28 cellular contexts compared by ENCODE assay signal in genomic region chr3:126343675-126344074, GRCh38. TPM values are rescaled to one million over a fixed set of nuclear protein-coding genes. Genes with fewer than 3 reads are reported as not detected.
A peak's percentile ranks its signal among the peaks of the same experiment; 100 is the strongest.
DNase-seq lines count a peak whose midpoint lies in the region; ATAC-seq and TF ChIP-seq lines count a peak whose summit lies in the region.
"Had no signal": no experiment of that assay in that cellular context is flagged by ENCODE, and none has a peak within 500 bp of the region (broad histone marks: within the 10 kb centered on the region; RNA-seq: fewer than 3 reads in every experiment).

No MANE protein-coding gene starts in this region.

- peaks cover 5% of the 10 kb centered on the region for H3K4me1 ChIP-seq in A673 (ENCODE audit: insufficient read depth, low read length, poor library complexity, severe bottlenecking)
- H3K4me1 ChIP-seq in NT2/D1 (ENCODE audit: insufficient read depth, insufficient read length), result peaks cover 5% of the 10 kb centered on the region
- peaks cover 16% of the 10 kb centered on the region for H3K4me1 ChIP-seq in right cardiac atrium (ENCODE audit: control insufficient read depth, insufficient read depth, low read length)
- no peaks in the 10 kb centered on the region for H3K4me1 ChIP-seq in CD4-positive, alpha-beta memory T cell (ENCODE audit: insufficient read depth, low read length)
- H3K4me1 ChIP-seq in BE2C, result no peaks in the 10 kb centered on the region
- H3K4me1 ChIP-seq: SJCRH30, thyroid gland had no signal

- peaks cover 14% of the 10 kb centered on the region for H3K36me3 ChIP-seq in A673 (ENCODE audit: insufficient read depth, low read length, poor library complexity, severe bottlenecking)
- no peaks in the 10 kb centered on the region for H3K36me3 ChIP-seq in NT2/D1 (ENCODE audit: insufficient read depth, insufficient read length, low read length)
- H3K36me3 ChIP-seq in CD4-positive, alpha-beta memory T cell (ENCODE audit: insufficient read depth, low read length), result no peaks in the 10 kb centered on the region
- no peaks in the 10 kb centered on the region for H3K36me3 ChIP-seq in BE2C
- H3K36me3 ChIP-seq: SJCRH30, thyroid gland had no signal

- 94% methylated on average over 34 of the region's 34 CpGs for WGBS in right cardiac atrium

- H3K27ac ChIP-seq in A673 (ENCODE audit: low read depth, low read length, poor library complexity, severe bottlenecking) (peak overlapping the region; percentile 32), right cardiac atrium (ENCODE audit: low read length) (no peak overlapping the region)
- H3K27ac ChIP-seq in CD4-positive, alpha-beta memory T cell (ENCODE audit: low read depth, low read length), result no peak overlapping the region
- H3K27ac ChIP-seq: GM23248, KMS-11, SJCRH30, thyroid gland had no signal

- H3K27me3 Mint-ChIP-seq in CD4-positive, alpha-beta memory T cell, result peaks cover 2 to 4% of the 10 kb centered on the region in 2 donors

- H3K27me3 ChIP-seq in A673 (replicated peaks; ENCODE audit: insufficient read depth, low read depth, low read length, poor library complexity) (no peaks in the 10 kb centered on the region), NT2/D1 (ENCODE audit: insufficient read depth, insufficient read length) (no peaks in the 10 kb centered on the region), right cardiac atrium (ENCODE audit: control insufficient read depth, insufficient read depth) (no peaks in the 10 kb centered on the region), BE2C (no peaks in the 10 kb centered on the region)
- no peaks in the 10 kb centered on the region for H3K27me3 ChIP-seq in CD4-positive, alpha-beta memory T cell (ENCODE audit: insufficient read depth, low read length)
- H3K27me3 ChIP-seq: SJCRH30, thyroid gland had no signal

- POLR2A ChIA-PET in A673 (lab: Charles Lee; ENCODE audit: low non-redundant PET), result no interaction called here
- POLR2A ChIA-PET in CD4-positive, alpha-beta memory T cell (lab: Charles Lee; ENCODE audit: partially characterized antibody), result no interaction called here

- intact Hi-C loops in A673 (cut with micrococcal nuclease; ENCODE audit: unreplicated experiment), result no loop called here
- intact Hi-C loops in right cardiac atrium (cut with DNase I), result no loop called here
- intact Hi-C loops in sciatic nerve (cut with DNase I), result no loop called here
- intact Hi-C loops in CD4-positive, alpha-beta memory T cell (cut with micrococcal nuclease), result no loop called here

- no peak overlapping the region for H3K4me3 ChIP-seq in A673 (ENCODE audit: low read depth, low read length, poor library complexity, severe bottlenecking)
- no peak overlapping the region for H3K4me3 ChIP-seq in NT2/D1 (ENCODE audit: insufficient read length, low read depth)
- H3K4me3 ChIP-seq in right cardiac atrium (ENCODE audit: low read length), result no peak overlapping the region
- H3K4me3 ChIP-seq in CD4-positive, alpha-beta memory T cell (ENCODE audit: low read length in 2 of 2), result no peak overlapping the region
- H3K4me3 ChIP-seq in BE2C (ENCODE audit: low read depth, low read length), result no peak overlapping the region
- H3K4me3 ChIP-seq: GM12878, GM23248, SJCRH30, thyroid gland had no signal

- H3K4me3 Mint-ChIP-seq in CD4-positive, alpha-beta memory T cell, result no peak overlapping the region
- H3K4me3 Mint-ChIP-seq: activated naive CD4-positive, alpha-beta T cell treated with anti-CD3 and anti-CD28 coated beads, Interleukin-2, amount 10 ng/mL, durations not matched to agents 7 days and 5 days; activated T-cell treated with anti-CD3 and anti-CD28 coated beads, Interleukin-2, amount 50 U/mL, for 24 hours; CD8-positive, alpha-beta memory T cell; stimulated activated effector memory CD8-positive, alpha-beta T cell treated with anti-CD3 and anti-CD28 coated beads, Interleukin-12 subunit alpha, Interleukin-12 subunit beta, amount 100 ng/mL, for 72 hours; T-helper 17 cell had no signal

- no TSS peak for BruUV-seq in A673 (replicated peaks; lab: Mats Ljungman, UMichigan)

- peak overlapping the region; percentile 44 for H3K9ac ChIP-seq in NT2/D1 (ENCODE audit: insufficient read length, low read depth)
- H3K9ac ChIP-seq: GM23248, KMS-11 had no signal

- H3K36me3 Mint-ChIP-seq in CD4-positive, alpha-beta memory T cell, result no peaks in the 10 kb centered on the region
- H3K36me3 Mint-ChIP-seq: activated naive CD4-positive, alpha-beta T cell treated with anti-CD3 and anti-CD28 coated beads, Interleukin-2, amount 10 ng/mL, durations not matched to agents 7 days and 5 days; CD8-positive, alpha-beta memory T cell; stimulated activated effector memory CD8-positive, alpha-beta T cell treated with anti-CD3 and anti-CD28 coated beads, Interleukin-12 subunit alpha, Interleukin-12 subunit beta, amount 100 ng/mL, for 72 hours had no signal

- DNase-seq in A673 (ENCODE audit: low spot score), result no peak
- no peak for DNase-seq in NT2/D1 (ENCODE audit: low read depth, low spot score)
- DNase-seq in right cardiac atrium, result peak in 2 of 3 donors; percentile 56
- peak; percentile 49 for DNase-seq in sciatic nerve (ENCODE audit: low spot score)
- DNase-seq in CD4-positive, alpha-beta memory T cell, result no peak
- no peak for DNase-seq in NCI-H1694 (lab: John Stamatoyannopoulos, UW)
- DNase-seq in BE2C, result no peak
- DNase-seq: activated CD4-positive, alpha-beta T cell treated with anti-CD3 and anti-CD28 coated beads, Interleukin-2, amount 50 U/mL, for 48 hours; activated naive CD4-positive, alpha-beta T cell treated with anti-CD3 and anti-CD28 coated beads, Interleukin-2, amount 10 ng/mL, durations not matched to agents 7 days and 5 days; CD8-positive, alpha-beta memory T cell; DMS79; GM23248; MV-4-11; NCI-H187 treated with DMSO at 0.1 percent for 48 hours; NCI-H2227 treated with DMSO at 0.1 percent for 48 hours; NCI-H774; retina; thyroid gland had no signal

- CTCF ChIA-PET in A673 (lab: Charles Lee), result no interaction called here
- CTCF ChIA-PET in CD4-positive, alpha-beta memory T cell (lab: Charles Lee; ENCODE audit: partially characterized antibody), result no interaction called here

- H3K4me1 Mint-ChIP-seq in CD4-positive, alpha-beta memory T cell, result no peaks in the 10 kb centered on the region
- H3K4me1 Mint-ChIP-seq: activated naive CD4-positive, alpha-beta T cell treated with anti-CD3 and anti-CD28 coated beads, Interleukin-2, amount 10 ng/mL, durations not matched to agents 7 days and 5 days; CD8-positive, alpha-beta memory T cell; stimulated activated effector memory CD8-positive, alpha-beta T cell treated with anti-CD3 and anti-CD28 coated beads, Interleukin-12 subunit alpha, Interleukin-12 subunit beta, amount 100 ng/mL, for 72 hours; T-helper 17 cell had no signal

- TF ChIP-seq CTCF in A673 (conservative IDR thresholded peaks at IDR 0.05; ENCODE audit: low read depth, low read length), result no peak
- TF ChIP-seq CTCF in BE2C (IDR thresholded peaks at IDR 0.05; ENCODE audit: low read depth, low read length), result no peak

- ATAC-seq in right cardiac atrium (no peak), sciatic nerve (no peak), GM18498 (IDR thresholded peaks at IDR 0.05; ENCODE audit: unreplicated experiment) (no peak)
- ATAC-seq: GM12878; stimulated activated effector memory CD8-positive, alpha-beta T cell treated with anti-CD3 and anti-CD28 coated beads, Interleukin-12 subunit alpha, Interleukin-12 subunit beta, amount 100 ng/mL, for 72 hours; T-helper 17 cell had no signal

- peaks cover 0 to under 1% (median 0%) of the 10 kb centered on the region in 8 donors for H3K9me3 Mint-ChIP-seq in CD4-positive, alpha-beta memory T cell
- H3K9me3 Mint-ChIP-seq: activated naive CD4-positive, alpha-beta T cell treated with anti-CD3 and anti-CD28 coated beads, Interleukin-2, amount 10 ng/mL, durations not matched to agents 7 days and 5 days; activated T-cell treated with anti-CD3 and anti-CD28 coated beads, Interleukin-2, amount 50 U/mL, for 24 hours; stimulated activated effector memory CD8-positive, alpha-beta T cell treated with anti-CD3 and anti-CD28 coated beads, Interleukin-12 subunit alpha, Interleukin-12 subunit beta, amount 100 ng/mL, for 72 hours had no signal

- no peak overlapping the region for H3K27ac Mint-ChIP-seq in CD4-positive, alpha-beta memory T cell
- H3K27ac Mint-ChIP-seq: activated naive CD4-positive, alpha-beta T cell treated with anti-CD3 and anti-CD28 coated beads, Interleukin-2, amount 10 ng/mL, durations not matched to agents 7 days and 5 days; activated T-cell treated with anti-CD3 and anti-CD28 coated beads, Interleukin-2, amount 50 U/mL, for 24 hours; CD8-positive, alpha-beta memory T cell; stimulated activated effector memory CD8-positive, alpha-beta T cell treated with anti-CD3 and anti-CD28 coated beads, Interleukin-12 subunit alpha, Interleukin-12 subunit beta, amount 100 ng/mL, for 72 hours; T-helper 17 cell had no signal

- H3K9me3 ChIP-seq in A673 (ENCODE audit: low read depth, low read length, poor library complexity, severe bottlenecking), result no peaks in the 10 kb centered on the region
- no peaks in the 10 kb centered on the region for H3K9me3 ChIP-seq in NT2/D1 (ENCODE audit: insufficient read depth, low read length)
- H3K9me3 ChIP-seq in right cardiac atrium (ENCODE audit: control insufficient read depth, low read length), result no peaks in the 10 kb centered on the region
- H3K9me3 ChIP-seq in CD4-positive, alpha-beta memory T cell (ENCODE audit: control insufficient read depth in 1 of 2, low read length in 2 of 2), result no peaks in the 10 kb centered on the region
- no peaks in the 10 kb centered on the region for H3K9me3 ChIP-seq in BE2C
- H3K9me3 ChIP-seq: SJCRH30, thyroid gland had no signal

RNA-seq across cellular contexts. Expression of gene KLF15, which starts 13.5 kb away (rescaled TPM):
- total RNA-seq in A673 (2021), result 32.1 and 32.6 TPM in 2 replicates
- total RNA-seq in right cardiac atrium, result 10 to 100 TPM; 24.0 to 38.4 (median 31.1) TPM
- 36.2 TPM for polyA plus RNA-seq in right cardiac atrium
- 22.7 TPM for total RNA-seq in sciatic nerve
- under 1 TPM; 0.67 to 0.72 TPM for total RNA-seq in CD4-positive, alpha-beta memory T cell
- not detected for polyA plus RNA-seq in CD4-positive, alpha-beta memory T cell
- 6.6 TPM for polyA plus RNA-seq in BE2C (2012; ENCODE audit: insufficient read depth, insufficient read length, low read depth)
- polyA plus RNA-seq: CD8-positive, alpha-beta memory T cell; GM12878 had no signal

RNA-seq across cellular contexts. Expression of gene CFAP100, which starts 51.0 kb away (rescaled TPM):
- total RNA-seq in A673 (2021) (not detected in 2 replicates), right cardiac atrium (not detected), sciatic nerve (1.5 TPM)
- not detected for polyA plus RNA-seq in right cardiac atrium
- not detected for total RNA-seq in CD4-positive, alpha-beta memory T cell
- not detected for polyA plus RNA-seq in CD4-positive, alpha-beta memory T cell
- not detected for polyA plus RNA-seq in BE2C (2012; ENCODE audit: insufficient read depth, insufficient read length, low read depth)
- total RNA-seq: CD8-positive, alpha-beta memory T cell; fibroblast of lung; GM12878; GM23248; HT1080; lower leg skin; SJCRH30; T-helper 17 cell; thyroid gland had no signal
- polyA plus RNA-seq: CD8-positive, alpha-beta memory T cell; fibroblast of lung; GM23248 had no signal

Comparison
In these comparisons a context has a peak if more than half of its experiments do, and no peak if none do; other contexts are left out.
1. DNase-seq: peak in right cardiac atrium (2 of 3) and sciatic nerve (single experiment); none in A673 (single experiment), NT2/D1 (single experiment), CD4-positive, alpha-beta memory T cell (0 of 5), NCI-H1694 (single experiment) and BE2C (single experiment).
2. RNA of gene KLF15, which starts 13.5 kb away (total RNA-seq): 24.0 to 38.4 TPM in right cardiac atrium, 32.1 to 32.6 TPM in A673 and 22.7 TPM in sciatic nerve (single experiment); 0.67 to 0.72 TPM in CD4-positive, alpha-beta memory T cell; every median in the first group is over 10 times any median in the second.